9 cellular contexts compared by ENCODE assay signal in genomic region chr11:62217191-62217748, GRCh38. TPM values are rescaled to one million over a fixed set of nuclear protein-coding genes. Genes with fewer than 3 reads are reported as not detected.
DNase-seq lines count a peak whose midpoint lies in the region; ATAC-seq and TF ChIP-seq lines count a peak whose summit lies in the region.
"Had no signal": no experiment of that assay in that cellular context is flagged by ENCODE, and none has a peak within 500 bp of the region (broad histone marks: within the 10 kb centered on the region; RNA-seq: fewer than 3 reads in every experiment).

No MANE protein-coding gene starts in this region.

- TF ChIP-seq EP300 in stomach (IDR thresholded peaks at IDR 0.05): no peak

- intact Hi-C loops in HCT116 (cut with micrococcal nuclease) (loop anchor here (1.0 kb wide), 3 partner anchors 94 to 161 kb away; no protein-coding TSS in a partner anchor), left lung (cut with DNase I) (no loop called here), stomach (cut with DNase I; ENCODE audit: low total_unique reads) (no loop called here)

- TF ChIP-seq RAD21 in HCT116 (IDR thresholded peaks at IDR 0.05; ENCODE audit: low read depth): peak; percentile 81

- H3K9me2 ChIP-seq in HCT116 (ENCODE audit: insufficient read depth): no peaks in the 10 kb centered on the region

- 37 to 44% (median 41%) methylated on average over 5 of the region's 5 CpGs for WGBS in stomach, 5 donors

- no peaks in the 10 kb centered on the region for H3K36me3 ChIP-seq in HCT116 (ENCODE audit: control insufficient read depth in 1 of 2, insufficient read depth in 2 of 2, low read length in 2 of 2)
- no peaks in the 10 kb centered on the region for H3K36me3 ChIP-seq in left lung
- H3K36me3 ChIP-seq in stomach: no peaks in the 10 kb centered on the region

- H3K27me3 ChIP-seq in HCT116 (ENCODE audit: insufficient read depth, low read length): no peaks in the 10 kb centered on the region
- peaks cover 0 to 3% of the 10 kb centered on the region in 2 donors for H3K27me3 ChIP-seq in left lung
- no peaks in the 10 kb centered on the region for H3K27me3 ChIP-seq in stomach

- H3K9me3 ChIP-seq in HCT116 (ENCODE audit: control insufficient read depth in 1 of 2, insufficient read depth in 1 of 2, low read depth in 1 of 2, low read length in 2 of 2) (0 out of 4 replicates have a peak, but pooled peaks cover 0 to 4% of the 10 kb centered on the region in 2 experiments), left lung (peaks cover 0 to 8% of the 10 kb centered on the region in 2 donors), stomach (peaks cover 0 to 7% (median 6%) of the 10 kb centered on the region in 4 donors)

- peak; percentile 4 for DNase-seq in CD1c-positive myeloid dendritic cell (ENCODE audit: extremely low spot score)
- DNase-seq in HCT116 (ENCODE audit: low read depth, low spot score): no peak
- DNase-seq in RKO (ENCODE audit: low spot score): peak; percentile 40
- DNase-seq in iPS-NIHi7 (ENCODE audit: extremely low spot score): peak; percentile 48
- DNase-seq in inferior parietal cortex (ENCODE audit: extremely low spot score): no peak
- DNase-seq in NCI-H2107 treated with DMSO at 0.1 percent for 48 hours (lab: John Stamatoyannopoulos, UW; ENCODE audit: unreplicated experiment): no peak
- no peak for DNase-seq in left lung
- no peak for DNase-seq in stomach
- DNase-seq: right cardiac atrium had no signal

- H3K4me1 ChIP-seq in HCT116 (ENCODE audit: control insufficient read depth in 1 of 2, insufficient read depth in 2 of 2, low read length in 2 of 2) (no peaks in the 10 kb centered on the region), left lung (no peaks in the 10 kb centered on the region), stomach (no peaks in the 10 kb centered on the region)

- ATAC-seq in HCT116: peak; percentile 63
- no peak for ATAC-seq in left lung
- ATAC-seq: right cardiac atrium had no signal

- H2AFZ ChIP-seq in HCT116 (ENCODE audit: low read depth, low read length, poor library complexity, severe bottlenecking): peak overlapping the region; percentile 59

- no TSS peak for BruUV-seq in HCT116 (replicated peaks; lab: Mats Ljungman, UMichigan)

- H4K20me1 ChIP-seq in HCT116 (ENCODE audit: insufficient read depth): no peaks in the 10 kb centered on the region

- H3K4me3 ChIP-seq in HCT116 (replicated peaks in 1 of 2; ENCODE audit: low read depth in 1 of 2, low read length in 2 of 2) (no peak overlapping the region), left lung (no peak overlapping the region), stomach (no peak overlapping the region)

- POLR2A ChIA-PET in HCT116 (lab: Charles Lee): no interaction called here

- H3K27ac ChIP-seq in HCT116 (ENCODE audit: low read depth, low read length): no peak overlapping the region
- H3K27ac ChIP-seq in left lung: no peak overlapping the region
- H3K27ac ChIP-seq in stomach: no peak overlapping the region

- TF ChIP-seq POLR2A in HCT116 (IDR thresholded peaks at IDR 0.05; ENCODE audit: borderline replicate concordance, extremely low read depth, insufficient read depth, insufficient read length): no peak
- TF ChIP-seq POLR2A in stomach (IDR thresholded peaks at IDR 0.05): no peak

- H3K4me2 ChIP-seq in HCT116 (ENCODE audit: low read length): no peak overlapping the region

- CTCF ChIA-PET in HCT116 (lab: Charles Lee): interaction anchor here (0.7 to 1.4 kb wide), 13 partner anchors 11 to 420 kb away, joined by 3 to 10 read pairs (median 4); partner anchors contain the start of gene SCGB2A2

- TF ChIP-seq CTCF in HCT116 (IDR thresholded peaks at IDR 0.05 in 2 of 3, conservative IDR thresholded peaks at IDR 0.05 in 1 of 3; ENCODE audit: borderline replicate concordance in 1 of 3, insufficient read depth in 1 of 3, low read depth in 2 of 3, low read length in 2 of 3) (peak; percentile 53 to 89 (median 64)), left lung (IDR thresholded peaks at IDR 0.05) (no peak), stomach (IDR thresholded peaks at IDR 0.05) (peak in 2 of 7 experiments; percentile 12 to 30)

- RAD21 ChIA-PET in HCT116 (lab: Charles Lee; ENCODE audit: low non-redundant PET in 1 of 2, low total read pairs in 2 of 2, uncharacterized antibody in 2 of 2, unreplicated experiment in 2 of 2): no interaction called here

- no peak overlapping the region for H3K9ac ChIP-seq in HCT116 (ENCODE audit: low read length)

- no peaks in the 10 kb centered on the region for H3K79me2 ChIP-seq in HCT116 (ENCODE audit: insufficient read depth, low read length)

TF ChIP-seq in HCT116, 20 proteins besides CTCF, POLR2A, EP300 and RAD21:
- TF ChIP-seq EGR1 (IDR thresholded peaks at IDR 0.05; ENCODE audit: low read depth) (no peak), CBX3 (IDR thresholded peaks at IDR 0.05; ENCODE audit: low read depth) (no peak), ZFX (IDR thresholded peaks at IDR 0.05) (no peak), POLR2AphosphoS5 (IDR thresholded peaks at IDR 0.05; ENCODE audit: low read depth, low read length) (no peak), ATF3 (IDR thresholded peaks at IDR 0.05) (no peak), YY1 (IDR thresholded peaks at IDR 0.05; ENCODE audit: extremely low read depth, insufficient replicate concordance, low read depth, low read length) (no peak), FOSL1 (IDR thresholded peaks at IDR 0.05; ENCODE audit: low read depth) (no peak), ELF1 (IDR thresholded peaks at IDR 0.05; ENCODE audit: borderline replicate concordance, low read depth) (no peak), TCF7L2 (IDR thresholded peaks at IDR 0.05; ENCODE audit: borderline replicate concordance, extremely low read depth, insufficient read depth, insufficient read length) (no peak)
- TF ChIP-seq, protein P1, sequence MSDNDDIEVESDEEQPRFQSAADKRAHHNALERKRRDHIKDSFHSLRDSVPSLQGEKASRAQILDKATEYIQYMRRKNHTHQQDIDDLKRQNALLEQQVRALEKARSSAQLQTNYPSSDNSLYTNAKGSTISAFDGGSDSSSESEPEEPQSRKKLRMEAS (IDR thresholded peaks at IDR 0.05): no peak
- TF ChIP-seq, protein P2, sequence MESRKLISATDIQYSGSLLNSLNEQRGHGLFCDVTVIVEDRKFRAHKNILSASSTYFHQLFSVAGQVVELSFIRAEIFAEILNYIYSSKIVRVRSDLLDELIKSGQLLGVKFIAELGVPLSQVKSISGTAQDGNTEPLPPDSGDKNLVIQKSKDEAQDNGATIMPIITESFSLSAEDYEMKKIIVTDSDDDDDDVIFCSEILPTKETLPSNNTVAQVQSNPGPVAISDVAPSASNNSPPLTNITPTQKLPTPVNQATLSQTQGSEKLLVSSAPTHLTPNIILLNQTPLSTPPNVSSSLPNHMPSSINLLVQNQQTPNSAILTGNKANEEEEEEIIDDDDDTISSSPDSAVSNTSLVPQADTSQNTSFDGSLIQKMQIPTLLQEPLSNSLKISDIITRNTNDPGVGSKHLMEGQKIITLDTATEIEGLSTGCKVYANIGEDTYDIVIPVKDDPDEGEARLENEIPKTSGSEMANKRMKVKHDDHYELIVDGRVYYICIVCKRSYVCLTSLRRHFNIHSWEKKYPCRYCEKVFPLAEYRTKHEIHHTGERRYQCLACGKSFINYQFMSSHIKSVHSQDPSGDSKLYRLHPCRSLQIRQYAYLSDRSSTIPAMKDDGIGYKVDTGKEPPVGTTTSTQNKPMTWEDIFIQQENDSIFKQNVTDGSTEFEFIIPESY (IDR thresholded peaks at IDR 0.05; ENCODE audit: extremely low read depth, insufficient replicate concordance, low read length): no peak

RNA-seq across cellular contexts. Expression of gene SCGB2A1, which starts 8.8 kb away (rescaled TPM):
- total RNA-seq in HCT116 (2021; ENCODE audit: unreplicated experiment): not detected
- 0.35 TPM in 1 of 2 replicates, not detected in the other for polyA plus RNA-seq in HCT116 (2012)
- 1 to 10 TPM in 1 of 2 donors, not detected in 1; 3.4 TPM for total RNA-seq in left lung
- total RNA-seq in stomach: 10 to 100 TPM in 1 of 5 donors, 1 to 10 TPM in 1, not detected in 3; 1.3 to 34.8 TPM
- 10 to 100 TPM in 2 of 3 donors, 1 to 10 TPM in 1; 4.4 to 17.1 (median 12.4) TPM for polyA plus RNA-seq in stomach
- total RNA-seq: right cardiac atrium had no signal
- polyA plus RNA-seq: right cardiac atrium had no signal

RNA-seq across cellular contexts. Expression of gene SCGB1D2, which starts 24.8 kb away (rescaled TPM):
- total RNA-seq in HCT116 (2021; ENCODE audit: unreplicated experiment): not detected
- not detected in 2 replicates for polyA plus RNA-seq in HCT116 (2012)
- total RNA-seq in left lung: not detected
- not detected for total RNA-seq in stomach
- polyA plus RNA-seq in stomach: not detected

RNA-seq across cellular contexts. Expression of gene SCGB1D1, which starts 27.3 kb away (rescaled TPM):
- total RNA-seq in HCT116 (2021; ENCODE audit: unreplicated experiment): not detected
- polyA plus RNA-seq in HCT116 (2012): not detected in 2 replicates
- not detected for total RNA-seq in left lung
- total RNA-seq in stomach: not detected
- not detected for polyA plus RNA-seq in stomach
- total RNA-seq: right cardiac atrium had no signal
- polyA plus RNA-seq: right cardiac atrium had no signal

RNA-seq across cellular contexts. Expression of gene SCGB2A2, which starts 52.7 kb away (rescaled TPM):
- total RNA-seq in HCT116 (2021; ENCODE audit: unreplicated experiment) (not detected), left lung (not detected), stomach (not detected)
- polyA plus RNA-seq in HCT116 (2012): not detected in 2 replicates
- polyA plus RNA-seq in stomach: under 1 TPM in 1 of 3 donors, not detected in 2; 0.35 TPM
- total RNA-seq: right cardiac atrium had no signal
- polyA plus RNA-seq: right cardiac atrium had no signal

Comparison
In these comparisons a context has a peak if more than half of its experiments do, and no peak if none do; other contexts are left out.
1. DNase-seq: peak in CD1c-positive myeloid dendritic cell (single experiment), RKO (single experiment) and iPS-NIHi7 (single experiment); none in HCT116 (single experiment), inferior parietal cortex (single experiment), NCI-H2107 treated with DMSO at 0.1 percent for 48 hours (single experiment), left lung (0 of 2) and stomach (single experiment).
2. CTCF ChIP-seq: peak in HCT116 (3 of 3); none in left lung (0 of 2).